ENCODE assay signal across 15 cellular contexts in genomic region chr1:76625887-76626286, GRCh38.
DNase-seq lines count a peak whose midpoint lies in the region; ATAC-seq and TF ChIP-seq lines count a peak whose summit lies in the region.
"Had no signal": no experiment of that assay in that cellular context is flagged by ENCODE, and none has a peak within 500 bp of the region (broad histone marks: within the 10 kb centered on the region; RNA-seq: fewer than 3 reads in every experiment).

No MANE protein-coding gene starts in this region.

- TF ChIP-seq CTCF in right lobe of liver (IDR thresholded peaks at IDR 0.05) = no peak

- ATAC-seq in right lobe of liver (no peak), GM19328 (IDR thresholded peaks at IDR 0.05; ENCODE audit: unreplicated experiment) (no peak)
- ATAC-seq: CD8-positive, alpha-beta T cell had no signal

- TF ChIP-seq POLR2A in right lobe of liver (IDR thresholded peaks at IDR 0.05) = no peak

- H3K4me3 ChIP-seq in right lobe of liver = no peak overlapping the region
- H3K4me3 ChIP-seq: Peyer's patch had no signal

- H3K27ac ChIP-seq in right lobe of liver = no peak overlapping the region
- H3K27ac ChIP-seq: KMS-11, Peyer's patch had no signal

- no peaks in the 10 kb centered on the region for H3K36me3 ChIP-seq in right lobe of liver
- H3K36me3 ChIP-seq: Peyer's patch had no signal

- DNase-seq in DMS 273 treated with DMSO at 0.1 percent for 48 hours (lab: John Stamatoyannopoulos, UW) (peak; percentile 9), NCI-H1694 treated with DMSO at 0.1 percent for 48 hours (lab: John Stamatoyannopoulos, UW) (peak; percentile 46), NCI-H524 treated with DMSO at 0.1 percent for 48 hours (lab: John Stamatoyannopoulos, UW) (peak; percentile 56), astrocyte of the hippocampus (ENCODE audit: low read depth, low spot score) (peak; percentile 20), right lobe of liver (no peak), KBM-7 (no peak)
- DNase-seq: CD8-positive, alpha-beta T cell; H7; NCI-H2081; NCI-H510A treated with DMSO at 0.1 percent for 48 hours; Peyer's patch; SIG-M5; SW 1271 had no signal

- in situ Hi-C loops in KBM-7 (cut with MboI; ENCODE audit: low pct_unique_long_range_greater_than_20kb, low sequenced_read_pairs) = no loop called here

- WGBS in right lobe of liver (ENCODE audit: insufficient coverage, low coverage, low lambda C conversion rate, missing lambda C conversion rate) = no CpG with 5 or more reads among the region's 1 CpG

- no peaks in the 10 kb centered on the region for H3K27me3 ChIP-seq in right lobe of liver
- H3K27me3 ChIP-seq: Peyer's patch had no signal

- intact Hi-C loops in right lobe of liver (cut with DNase I) = no loop called here

- H3K9me3 ChIP-seq in right lobe of liver = no peaks in the 10 kb centered on the region
- H3K9me3 ChIP-seq: Peyer's patch had no signal

- H3K4me1 ChIP-seq in right lobe of liver = no peaks in the 10 kb centered on the region
- H3K4me1 ChIP-seq: Peyer's patch had no signal

Comparison
In these comparisons a context has a peak if more than half of its experiments do, and no peak if none do; other contexts are left out.
1. DNase-seq: peak in DMS 273 treated with DMSO at 0.1 percent for 48 hours (single experiment), NCI-H1694 treated with DMSO at 0.1 percent for 48 hours (single experiment), NCI-H524 treated with DMSO at 0.1 percent for 48 hours (single experiment) and astrocyte of the hippocampus (single experiment); none in right lobe of liver (0 of 3) and KBM-7 (single experiment).